ENCODE assay signal across 1 cellular context in the genomic region with DNA sequence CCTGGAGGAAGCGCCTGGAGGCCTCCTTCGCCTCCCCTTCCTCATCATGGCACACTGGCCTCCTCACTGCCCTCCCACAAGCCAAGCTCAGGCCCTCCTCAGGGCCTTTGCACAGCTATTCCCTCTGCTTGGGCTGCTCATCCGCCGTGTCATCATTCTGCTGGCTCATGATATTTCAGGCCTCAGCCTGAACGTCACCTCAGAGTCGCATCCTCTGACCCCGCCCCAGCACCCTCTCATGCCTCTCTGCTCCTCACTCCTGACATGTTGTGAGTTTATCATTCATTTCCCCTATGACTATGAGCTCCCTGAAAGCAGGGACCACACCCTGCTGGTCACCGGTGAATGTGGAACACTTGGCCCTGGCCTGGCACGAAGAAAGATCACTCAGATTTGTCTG.
A peak's percentile ranks its signal among the peaks of the same experiment; 100 is the strongest.
TF ChIP-seq lines count a peak whose summit lies in the region.

No MANE protein-coding gene starts in this region.

TF ChIP-seq in K562, 482 proteins besides CTCF, POLR2A, EP300 and RAD21:
- TF ChIP-seq JUND (IDR thresholded peaks at IDR 0.05; ENCODE audit: borderline replicate concordance, low read depth, low read length) = 0 out of 2 replicates have a peak, but pooled peaks have one; percentile 5
- no peak for TF ChIP-seq JUND (tag; IDR thresholded peaks at IDR 0.05; ENCODE audit: borderline replicate concordance, low read depth, low read length)
- no peak for TF ChIP-seq FOXA3 (CRISPR knock-in tag; conservative IDR thresholded peaks at IDR 0.05 in 1 of 2, IDR thresholded peaks at IDR 0.05 in 1 of 2)
- no peak for TF ChIP-seq ERF (CRISPR knock-in tag; IDR thresholded peaks at IDR 0.05)
- TF ChIP-seq MAFK (IDR thresholded peaks at IDR 0.05; ENCODE audit: low read length) = peak; percentile 69
- no peak for TF ChIP-seq ZNF778 (CRISPR knock-in tag; IDR thresholded peaks at IDR 0.05)
- TF ChIP-seq CTBP1 (IDR thresholded peaks at IDR 0.05; ENCODE audit: borderline replicate concordance) = peak; percentile 73; the same call in 1 of the 2 replicates
- peak; percentile 95 for TF ChIP-seq ZNF316 (IDR thresholded peaks at IDR 0.05)
- TF ChIP-seq MAFF (IDR thresholded peaks at IDR 0.05; ENCODE audit: low read length) = 0 out of 2 replicates have a peak, but pooled peaks have one; percentile 21
- peak in 1 of 2 experiments; percentile 64; a peak in 1 of 4 replicates for TF ChIP-seq RCOR1 (IDR thresholded peaks at IDR 0.05; ENCODE audit: borderline replicate concordance in 1 of 2, low read depth in 2 of 2, low read length in 2 of 2)
- TF ChIP-seq ZNF140 (CRISPR knock-in tag; IDR thresholded peaks at IDR 0.05) = no peak
- TF ChIP-seq SLC30A9 (CRISPR knock-in tag; IDR thresholded peaks at IDR 0.05) = no peak
- TF ChIP-seq HDAC1 (IDR thresholded peaks at IDR 0.05) = peak in 1 of 2 experiments; percentile 35; a peak in 1 of 4 replicates
- TF ChIP-seq C11orf30 (IDR thresholded peaks at IDR 0.05; ENCODE audit: low read depth) = peak; percentile 94
- TF ChIP-seq SMARCA5 (IDR thresholded peaks at IDR 0.05) = peak; percentile 41; the same call in 1 of the 2 replicates
- TF ChIP-seq MAFG (tag; conservative IDR thresholded peaks at IDR 0.05) = peak; percentile 90
- no peak for TF ChIP-seq HSF4 (CRISPR knock-in tag; IDR thresholded peaks at IDR 0.05; ENCODE audit: borderline replicate concordance)
- TF ChIP-seq POLR3A (IDR thresholded peaks at IDR 0.05; ENCODE audit: borderline replicate concordance, extremely low read depth, insufficient read depth, insufficient read length) = no peak
- 0 out of 2 replicates have a peak, but pooled peaks have one; percentile 22 for TF ChIP-seq NFE2 (IDR thresholded peaks at IDR 0.05; ENCODE audit: low read depth)
- peak; percentile 30; the same call in 1 of the 2 replicates for TF ChIP-seq CREM (IDR thresholded peaks at IDR 0.05; ENCODE audit: low read depth)
- TF ChIP-seq ATF1 (CRISPR knock-in tag; IDR thresholded peaks at IDR 0.05) = no peak
- TF ChIP-seq ATF1 (tag; IDR thresholded peaks at IDR 0.05) = peak; percentile 50; the same call in 1 of the 2 replicates
TF ChIP-seq in K562: peak in this region for 13.
